ENCODE assay signal across 8 cellular contexts in genomic region chr12:124036117-124037109, GRCh38.
DNase-seq lines count a peak whose midpoint lies in the region; ATAC-seq, FAIRE-seq and TF ChIP-seq lines count a peak whose summit lies in the region.

No MANE protein-coding gene starts in this region.

- ATAC-seq in A549 (peak; percentile 52 to 72; a peak in 4 of 6 replicates), upper lobe of right lung (peak; percentile 72)
- peak; percentile 53 for ATAC-seq in activated CD8-positive, alpha-beta T cell treated with anti-CD3 and anti-CD28 coated beads, Interleukin-2, amount 10 ng/mL, durations not matched to agents 7 days and 5 days

- H3K27me3 ChIP-seq in esophagus muscularis mucosa (no peaks in the 10 kb centered on the region), upper lobe of right lung (no peaks in the 10 kb centered on the region)

- H3K9me3 ChIP-seq in A549 (no peaks in the 10 kb centered on the region), esophagus muscularis mucosa (no peaks in the 10 kb centered on the region), upper lobe of right lung (no peaks in the 10 kb centered on the region)

- no peak overlapping the region for H3K4me3 ChIP-seq in A549
- no peak overlapping the region for H3K4me3 ChIP-seq in esophagus muscularis mucosa
- no peak overlapping the region for H3K4me3 ChIP-seq in upper lobe of right lung

- peaks cover 13% of the 10 kb centered on the region for H3K27me3 Mint-ChIP-seq in activated CD8-positive, alpha-beta T cell treated with anti-CD3 and anti-CD28 coated beads, Interleukin-2, amount 10 ng/mL, durations not matched to agents 7 days and 5 days (ENCODE audit: low read depth)
- H3K27me3 Mint-ChIP-seq in neural crest cell (ENCODE audit: low read depth) = no peaks in the 10 kb centered on the region

- no peak overlapping the region for H3K4me3 Mint-ChIP-seq in activated CD8-positive, alpha-beta T cell treated with anti-CD3 and anti-CD28 coated beads, Interleukin-2, amount 10 ng/mL, durations not matched to agents 7 days and 5 days
- H3K4me3 Mint-ChIP-seq in neural crest cell = no peak overlapping the region

- H3K4me1 ChIP-seq in A549 (no peaks in the 10 kb centered on the region), esophagus muscularis mucosa (peaks cover 0 to 5% (median 0%) of the 10 kb centered on the region in 4 donors), upper lobe of right lung (no peaks in the 10 kb centered on the region)

- no peak for TF ChIP-seq POLR2A in A549 (IDR thresholded peaks at IDR 0.05; ENCODE audit: low read length)
- no peak for TF ChIP-seq POLR2A in esophagus muscularis mucosa (IDR thresholded peaks at IDR 0.05; ENCODE audit: low read depth)

- FAIRE-seq in A549 (lab: Jason Lieb, UNC) = peak; percentile 88

- H3K27ac ChIP-seq in A549 (peak overlapping the region in 1 of 2 experiments; percentile 27; a peak in 2 of 6 replicates), esophagus muscularis mucosa (replicated peaks in 1 of 4) (no peak overlapping the region), upper lobe of right lung (no peak overlapping the region)

- POLR2A ChIA-PET in A549 (lab: Yijun Ruan, JAX) = no interaction called here
- POLR2A ChIA-PET in activated CD8-positive, alpha-beta T cell treated with anti-CD3 and anti-CD28 coated beads, Interleukin-2, amount 10 ng/mL, durations not matched to agents 7 days and 5 days (lab: Charles Lee) = no interaction called here

- H3K4me1 Mint-ChIP-seq in activated CD8-positive, alpha-beta T cell treated with anti-CD3 and anti-CD28 coated beads, Interleukin-2, amount 10 ng/mL, durations not matched to agents 7 days and 5 days (ENCODE audit: low read depth) = no peaks in the 10 kb centered on the region
- H3K4me1 Mint-ChIP-seq in neural crest cell = peaks cover 19% of the 10 kb centered on the region

- no peaks in the 10 kb centered on the region for H3K9me3 Mint-ChIP-seq in activated CD8-positive, alpha-beta T cell treated with anti-CD3 and anti-CD28 coated beads, Interleukin-2, amount 10 ng/mL, durations not matched to agents 7 days and 5 days (ENCODE audit: insufficient read depth)
- H3K9me3 Mint-ChIP-seq in neural crest cell = no peaks in the 10 kb centered on the region

- no peak overlapping the region for H3K27ac Mint-ChIP-seq in activated CD8-positive, alpha-beta T cell treated with anti-CD3 and anti-CD28 coated beads, Interleukin-2, amount 10 ng/mL, durations not matched to agents 7 days and 5 days
- H3K27ac Mint-ChIP-seq in neural crest cell (ENCODE audit: unreplicated experiment) = no peak overlapping the region

- H3K36me3 ChIP-seq in esophagus muscularis mucosa (no peaks in the 10 kb centered on the region), upper lobe of right lung (no peaks in the 10 kb centered on the region)

- TF ChIP-seq EP300 in A549 (IDR thresholded peaks at IDR 0.05) = no peak
- TF ChIP-seq EP300 in esophagus muscularis mucosa (IDR thresholded peaks at IDR 0.05) = no peak

- DNase-seq in A549 (ENCODE audit: low read depth in 1 of 2, low spot score in 1 of 2) (peak; percentile 33 to 56), NCI-H2196 treated with DMSO at 0.1 percent for 48 hours (lab: John Stamatoyannopoulos, UW; ENCODE audit: unreplicated experiment) (peak; percentile 49), esophagus muscularis mucosa (ENCODE audit: extremely low spot score) (no peak), neural crest cell (ENCODE audit: low read depth, low spot score) (peak; percentile 52), upper lobe of right lung (no peak), GOT3 (lab: John Stamatoyannopoulos, UW) (no peak)
- DNase-seq in activated CD8-positive, alpha-beta T cell treated with anti-CD3 and anti-CD28 coated beads, Interleukin-2, amount 10 ng/mL, durations not matched to agents 7 days and 5 days = peak; percentile 53

- H3K36me3 Mint-ChIP-seq in activated CD8-positive, alpha-beta T cell treated with anti-CD3 and anti-CD28 coated beads, Interleukin-2, amount 10 ng/mL, durations not matched to agents 7 days and 5 days (ENCODE audit: low read depth) = no peaks in the 10 kb centered on the region
- no peaks in the 10 kb centered on the region for H3K36me3 Mint-ChIP-seq in neural crest cell (ENCODE audit: low read depth)

- TF ChIP-seq CTCF in A549 (IDR thresholded peaks at IDR 0.05) (peak; percentile 98), GM12874 (IDR thresholded peaks at IDR 0.05; ENCODE audit: insufficient read depth, low read depth, low read length) (peak; percentile 67; the same call in 1 of the 2 replicates), esophagus muscularis mucosa (IDR thresholded peaks at IDR 0.05) (peak; percentile 91 to 94 (median 93)), neural crest cell (conservative IDR thresholded peaks at IDR 0.05) (peak; percentile 99), upper lobe of right lung (IDR thresholded peaks at IDR 0.05) (peak; percentile 93)

- WGBS in A549 (ENCODE audit: missing lambda C conversion rate) = 23% methylated on average over 16 of the region's 16 CpGs
- WGBS in esophagus muscularis mucosa = 41% methylated on average over 16 of the region's 16 CpGs

- intact Hi-C loops in esophagus muscularis mucosa (cut with DNase I) = loop anchor here (1.0 to 5.0 kb wide), 3 partner anchors 285 to 866 kb away; no protein-coding TSS in a partner anchor
- intact Hi-C loops in upper lobe of right lung (cut with DNase I) = loop anchor here (5.0 kb wide), 1 partner anchor 731 kb away; no protein-coding TSS in a partner anchor

- peak; percentile 96 to 97 for TF ChIP-seq RAD21 in A549 (conservative IDR thresholded peaks at IDR 0.05 in 1 of 2, IDR thresholded peaks at IDR 0.05 in 1 of 2)

- CTCF ChIA-PET in A549 (lab: Yijun Ruan, JAX) = interaction anchor here (0.6 to 4.2 kb wide), 67 partner anchors 8 to 888 kb away, joined by 3 to 93 read pairs (median 4); no protein-coding TSS in a partner anchor
- CTCF ChIA-PET in activated CD8-positive, alpha-beta T cell treated with anti-CD3 and anti-CD28 coated beads, Interleukin-2, amount 10 ng/mL, durations not matched to agents 7 days and 5 days (lab: Charles Lee) = interaction anchor here (0.7 to 2.7 kb wide), 13 partner anchors 17 to 870 kb away, joined by 3 to 12 read pairs (median 5); no protein-coding TSS in a partner anchor

- peak overlapping the region; percentile 20; the same call in 2 of the 3 replicates for H3K4me2 ChIP-seq in A549

TF ChIP-seq in A549, 52 proteins besides CTCF, POLR2A, EP300 and RAD21:
- no peak for TF ChIP-seq HEYL (CRISPR knock-in tag; IDR thresholded peaks at IDR 0.05)
- TF ChIP-seq MAZ (IDR thresholded peaks at IDR 0.05; ENCODE audit: borderline replicate concordance, low read depth, low read length) = no peak
- TF ChIP-seq SMC3 (IDR thresholded peaks at IDR 0.05) = peak; percentile 96
- no peak for TF ChIP-seq USF2 (IDR thresholded peaks at IDR 0.05)
- no peak for TF ChIP-seq RARB (CRISPR knock-in tag; IDR thresholded peaks at IDR 0.05)
- TF ChIP-seq, protein P1, sequence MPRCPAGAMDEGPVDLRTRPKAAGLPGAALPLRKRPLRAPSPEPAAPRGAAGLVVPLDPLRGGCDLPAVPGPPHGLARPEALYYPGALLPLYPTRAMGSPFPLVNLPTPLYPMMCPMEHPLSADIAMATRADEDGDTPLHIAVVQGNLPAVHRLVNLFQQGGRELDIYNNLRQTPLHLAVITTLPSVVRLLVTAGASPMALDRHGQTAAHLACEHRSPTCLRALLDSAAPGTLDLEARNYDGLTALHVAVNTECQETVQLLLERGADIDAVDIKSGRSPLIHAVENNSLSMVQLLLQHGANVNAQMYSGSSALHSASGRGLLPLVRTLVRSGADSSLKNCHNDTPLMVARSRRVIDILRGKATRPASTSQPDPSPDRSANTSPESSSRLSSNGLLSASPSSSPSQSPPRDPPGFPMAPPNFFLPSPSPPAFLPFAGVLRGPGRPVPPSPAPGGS (IDR thresholded peaks at IDR 0.05) = no peak
- no peak for TF ChIP-seq CBX2 (IDR thresholded peaks at IDR 0.05; ENCODE audit: borderline replicate concordance, low read depth)
- no peak for TF ChIP-seq ESRRA (IDR thresholded peaks at IDR 0.05; ENCODE audit: borderline replicate concordance, low read length)
TF ChIP-seq in A549: peak in this region for 1.

Comparison
In these comparisons a context has a peak if more than half of its experiments do, and no peak if none do; other contexts are left out.
1. DNase-seq: peak in A549 (2 of 2), NCI-H2196 treated with DMSO at 0.1 percent for 48 hours (single experiment), activated CD8-positive, alpha-beta T cell treated with anti-CD3 and anti-CD28 coated beads, Interleukin-2, amount 10 ng/mL, durations not matched to agents 7 days and 5 days (single experiment) and neural crest cell (single experiment); none in esophagus muscularis mucosa (single experiment), upper lobe of right lung (single experiment) and GOT3 (single experiment).
2. Peak in every context shown above with its lines, with median percentiles within 50 percentile points of each other: ATAC-seq and CTCF ChIP-seq.